In the genomic region with DNA sequence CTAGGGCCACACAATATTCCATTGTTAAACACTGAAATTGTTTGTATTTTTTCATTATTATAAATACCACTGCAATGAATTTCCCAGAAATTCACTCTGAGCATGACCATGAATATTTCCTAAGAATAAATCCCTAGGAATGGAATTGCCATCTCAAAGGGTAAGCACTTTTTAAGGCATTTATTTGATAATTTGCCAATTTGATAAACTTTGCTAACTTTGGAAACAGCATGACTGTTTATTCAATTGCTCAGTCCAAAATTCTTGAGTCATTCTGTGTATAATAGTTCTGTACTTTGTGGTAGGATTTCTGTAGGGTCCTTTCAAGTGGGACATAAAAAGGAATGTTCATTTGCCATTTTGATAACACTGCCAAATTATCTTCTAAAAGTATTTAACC, we compare ENCODE assay signal across 19 cellular contexts. TPM values are rescaled to one million over a fixed set of nuclear protein-coding genes. Genes with fewer than 3 reads are reported as not detected.
DNase-seq lines count a peak whose midpoint lies in the region; ATAC-seq and TF ChIP-seq lines count a peak whose summit lies in the region.
"Had no signal": no experiment of that assay in that cellular context is flagged by ENCODE, and none has a peak within 500 bp of the region (broad histone marks: within the 10 kb centered on the region; RNA-seq: fewer than 3 reads in every experiment).

No MANE protein-coding gene starts in this region.

- ATAC-seq in RWPE2 (ENCODE audit: low read depth) (peak; percentile 71), GM19463 (IDR thresholded peaks at IDR 0.05; ENCODE audit: unreplicated experiment) (no peak), omental fat pad (ENCODE audit: low FRiP score) (no peak)
- ATAC-seq: GM12878, GM23338 had no signal

- H3K9me3 ChIP-seq in GM23248 (ENCODE audit: low read depth) (no peaks in the 10 kb centered on the region), RWPE2 (ENCODE audit: severe bottlenecking) (no peaks in the 10 kb centered on the region), smooth muscle cell (replicated peaks; ENCODE audit: low read depth) (no peaks in the 10 kb centered on the region)
- H3K9me3 ChIP-seq: BE2C had no signal

- H3K4me1 ChIP-seq in GM23248 (ENCODE audit: insufficient read depth) (no peaks in the 10 kb centered on the region), RWPE2 (ENCODE audit: insufficient read depth, poor library complexity, severe bottlenecking) (peaks cover 5% of the 10 kb centered on the region), smooth muscle cell (ENCODE audit: low read depth) (peaks cover 6% of the 10 kb centered on the region)

- H2AFZ ChIP-seq in GM23248 (no peak overlapping the region), smooth muscle cell (ENCODE audit: low read depth) (no peak overlapping the region)

- no peaks in the 10 kb centered on the region; the same call in 1 of the 2 replicates for H3K27me3 ChIP-seq in GM23248 (replicated peaks; ENCODE audit: insufficient read depth)
- H3K27me3 ChIP-seq in RWPE2 (ENCODE audit: insufficient read depth, poor library complexity, severe bottlenecking): no peaks in the 10 kb centered on the region
- no peaks in the 10 kb centered on the region for H3K27me3 ChIP-seq in smooth muscle cell (ENCODE audit: low read depth)
- H3K27me3 ChIP-seq: BE2C had no signal

- H4K20me1 ChIP-seq in GM23248 (ENCODE audit: insufficient read depth) (no peaks in the 10 kb centered on the region), smooth muscle cell (ENCODE audit: low read depth) (no peaks in the 10 kb centered on the region)

- H3K36me3 ChIP-seq in GM23248 (ENCODE audit: low read depth) (no peaks in the 10 kb centered on the region), RWPE2 (ENCODE audit: low read depth) (no peaks in the 10 kb centered on the region), smooth muscle cell (ENCODE audit: low read depth) (no peaks in the 10 kb centered on the region)
- H3K36me3 ChIP-seq: BE2C had no signal

- H3K79me2 ChIP-seq in GM23248 (ENCODE audit: insufficient read depth) (no peaks in the 10 kb centered on the region), smooth muscle cell (ENCODE audit: low read depth) (no peaks in the 10 kb centered on the region)

- peak; percentile 13 for DNase-seq in GM23248
- DNase-seq in RWPE2 (ENCODE audit: low spot score): no peak
- DNase-seq in fibroblast of mammary gland (ENCODE audit: low read depth): peak; percentile 21
- no peak for DNase-seq in smooth muscle cell (lab: John Stamatoyannopoulos, UW; ENCODE audit: unreplicated experiment)
- no peak for DNase-seq in NCI-H446 (lab: John Stamatoyannopoulos, UW)
- DNase-seq in omental fat pad (ENCODE audit: low spot score): no peak
- DNase-seq: BE2C; CD4-positive, alpha-beta memory T cell; DMS79 treated with DMSO at 0.1 percent for 48 hours; GDM1; MM.1S; NCI-H1105; NCI-H1694 treated with DMSO at 0.1 percent for 48 hours; NCI-H345; NCI-H526 treated with DMSO at 0.1 percent for 48 hours; RPMI8226 had no signal

- H3K9me2 ChIP-seq in GM23248 (ENCODE audit: insufficient read depth): no peaks in the 10 kb centered on the region

- H3K9ac ChIP-seq in GM23248 (no peak overlapping the region), smooth muscle cell (ENCODE audit: low read depth) (no peak overlapping the region)

- H3K4me2 ChIP-seq in GM23248 (ENCODE audit: unreplicated experiment) (no peak overlapping the region), smooth muscle cell (peak overlapping the region; percentile 40)
- H3K4me2 ChIP-seq: GM23338 had no signal

- H3K27ac ChIP-seq in GM23248 (no peak overlapping the region), RWPE2 (ENCODE audit: poor library complexity, severe bottlenecking) (no peak overlapping the region), smooth muscle cell (ENCODE audit: low read depth) (no peak overlapping the region)

- in situ Hi-C loops in GM23248 (cut with MboI): no loop called here

- H3F3A ChIP-seq in GM23248 (ENCODE audit: insufficient read depth): no peaks in the 10 kb centered on the region
- no peaks in the 10 kb centered on the region for H3F3A ChIP-seq in smooth muscle cell (ENCODE audit: low read depth)

- TF ChIP-seq CTCF in RWPE2 (IDR thresholded peaks at IDR 0.05; ENCODE audit: poor library complexity, severe bottlenecking) (no peak), fibroblast of mammary gland (conservative IDR thresholded peaks at IDR 0.05; ENCODE audit: control insufficient read depth, insufficient read depth, low read depth, low read length) (no peak), smooth muscle cell (IDR thresholded peaks at IDR 0.05; ENCODE audit: borderline replicate concordance, insufficient read depth, poor library complexity, severe bottlenecking) (no peak), omental fat pad (IDR thresholded peaks at IDR 0.05) (no peak)

- H3K4me3 ChIP-seq in GM23248 (no peak overlapping the region), RWPE2 (ENCODE audit: severe bottlenecking) (no peak overlapping the region), fibroblast of mammary gland (ENCODE audit: control insufficient read depth, low read depth, low read length) (no peak overlapping the region), smooth muscle cell (no peak overlapping the region)
- H3K4me3 ChIP-seq: GM12878, GM23338 had no signal

RNA-seq across cellular contexts. Expression of a gene that starts 44.2 kb away (rescaled TPM):
- total RNA-seq in GM23248 (2014; rRNA removed; shearing (Covaris generic)): 0.97 and 4.3 TPM in 2 replicates
- polyA plus RNA-seq in GM23248 (2016; fragmentation: Nextera tagmentation; extraction: Ambion mirVana): 13.9 and 15.9 TPM in 2 replicates
- total RNA-seq in smooth muscle cell: 0.49 and 1.1 TPM in 2 replicates
- polyA plus RNA-seq in smooth muscle cell: 3.8 and 4.3 TPM in 2 replicates
- total RNA-seq in omental fat pad: 1 to 10 TPM in 2 of 4 donors, under 1 TPM in 2; 0.44 to 7.1 (median 1.0) TPM

Comparison
In these comparisons a context has a peak if more than half of its experiments do, and no peak if none do; other contexts are left out.
1. DNase-seq: peak in GM23248 (single experiment) and fibroblast of mammary gland (single experiment); none in RWPE2 (single experiment), smooth muscle cell (single experiment), NCI-H446 (0 of 2) and omental fat pad (single experiment).